ENCODE assay signal across 21 cellular contexts in genomic region chr15:72497402-72497801, GRCh38. TPM values are rescaled to one million over a fixed set of nuclear protein-coding genes. Genes with fewer than 3 reads are reported as not detected.
A peak's percentile ranks its signal among the peaks of the same experiment; 100 is the strongest.
DNase-seq lines count a peak whose midpoint lies in the region; ATAC-seq and TF ChIP-seq lines count a peak whose summit lies in the region.
"Had no signal": no experiment of that assay in that cellular context is flagged by ENCODE, and none has a peak within 500 bp of the region (broad histone marks: within the 10 kb centered on the region; RNA-seq: fewer than 3 reads in every experiment).

No MANE protein-coding gene starts in this region.

- BruUV-seq in Caco-2 (replicated peaks; lab: Mats Ljungman, UMichigan) = no TSS peak

- H3K79me2 ChIP-seq in GM23338 (replicated peaks; ENCODE audit: insufficient read depth) = peaks cover 100% of the 10 kb centered on the region

- H4K20me1 ChIP-seq in GM23338 (replicated peaks; ENCODE audit: insufficient read depth) = peaks cover 57% of the 10 kb centered on the region

- H3K4me3 ChIP-seq in GM23338 (no peak overlapping the region; the same call in 1 of the 2 replicates), Caco-2 (ENCODE audit: low read depth, low read length) (no peak overlapping the region)
- H3K4me3 ChIP-seq: BLaER1, GM12878 had no signal

- H3K27ac ChIP-seq in GM23338 (ENCODE audit: low read depth) = no peak overlapping the region
- H3K27ac ChIP-seq: BLaER1, HL-60, KMS-11 had no signal

- H3K4me1 ChIP-seq in GM23338 (ENCODE audit: insufficient read depth) (peaks cover 51% of the 10 kb centered on the region), Caco-2 (no peaks in the 10 kb centered on the region)

- TF ChIP-seq CTCF in GM23338 (conservative IDR thresholded peaks at IDR 0.05; ENCODE audit: low read depth in 2 of 2) = no peak
- no peak for TF ChIP-seq CTCF in glutamatergic neuron (IDR thresholded peaks at IDR 0.05; ENCODE audit: partially characterized antibody, unreplicated experiment)
- TF ChIP-seq CTCF in Caco-2 (IDR thresholded peaks at IDR 0.05; ENCODE audit: insufficient read depth in 1 of 2, low read depth in 1 of 2, low read length in 1 of 2, severe bottlenecking in 1 of 2, unreplicated experiment in 1 of 2) = no peak

- no peaks in the 10 kb centered on the region for H3K9me3 ChIP-seq in Caco-2
- H3K9me3 ChIP-seq: BLaER1 had no signal

- ATAC-seq in GM23338 = no peak
- no peak for ATAC-seq in activated T-helper 17 cell treated with anti-CD3 and anti-CD28 coated beads, Interleukin-2, amount 50 U/mL, for 72 hours (replicated peaks)
- no peak for ATAC-seq in GM21447 (IDR thresholded peaks at IDR 0.05; ENCODE audit: unreplicated experiment)
- ATAC-seq in GM21529 (IDR thresholded peaks at IDR 0.05; ENCODE audit: unreplicated experiment) = no peak
- ATAC-seq: GM12878 had no signal

- H3K27ac Mint-ChIP-seq in activated CD4-positive, alpha-beta memory T cell treated with anti-CD3 and anti-CD28 coated beads for 36 hours = peak overlapping the region; percentile 33
- no peak overlapping the region for H3K27ac Mint-ChIP-seq in activated CD4-positive, alpha-beta memory T cell treated with anti-CD3 and anti-CD28 coated beads, Interleukin-2, amount 10 ng/mL, durations not matched to agents 7 days and 5 days
- peak overlapping the region; percentile 36; the same call in 1 of the 2 replicates for H3K27ac Mint-ChIP-seq in GM23338
- peak overlapping the region; percentile 17 for H3K27ac Mint-ChIP-seq in activated T-helper 17 cell treated with anti-CD3 and anti-CD28 coated beads, Interleukin-2, amount 50 U/mL, for 72 hours
- no peak overlapping the region for H3K27ac Mint-ChIP-seq in glutamatergic neuron (ENCODE audit: unreplicated experiment)
- H3K27ac Mint-ChIP-seq in Caco-2 (ENCODE audit: unreplicated experiment) = no peak overlapping the region

- H3K27me3 ChIP-seq in GM23338 (ENCODE audit: insufficient read depth) (no peaks in the 10 kb centered on the region), Caco-2 (replicated peaks; ENCODE audit: control insufficient read depth, insufficient read depth, low read length) (no peaks in the 10 kb centered on the region)
- H3K27me3 ChIP-seq: BLaER1 had no signal

- H2AFZ ChIP-seq in GM23338 = no peak overlapping the region

- H3K36me3 Mint-ChIP-seq in activated CD4-positive, alpha-beta memory T cell treated with anti-CD3 and anti-CD28 coated beads for 36 hours = peaks cover 5% of the 10 kb centered on the region
- H3K36me3 Mint-ChIP-seq in activated CD4-positive, alpha-beta memory T cell treated with anti-CD3 and anti-CD28 coated beads, Interleukin-2, amount 10 ng/mL, durations not matched to agents 7 days and 5 days (ENCODE audit: low read depth) = peaks cover 3% of the 10 kb centered on the region
- H3K36me3 Mint-ChIP-seq in GM23338 (ENCODE audit: low read depth) = peaks cover 7% of the 10 kb centered on the region; the same call in 2 of the 3 replicates
- peaks cover 38% of the 10 kb centered on the region for H3K36me3 Mint-ChIP-seq in activated T-helper 17 cell treated with anti-CD3 and anti-CD28 coated beads, Interleukin-2, amount 50 U/mL, for 72 hours (ENCODE audit: low read depth)
- no peaks in the 10 kb centered on the region for H3K36me3 Mint-ChIP-seq in glutamatergic neuron (ENCODE audit: unreplicated experiment)
- no peaks in the 10 kb centered on the region for H3K36me3 Mint-ChIP-seq in Caco-2 (ENCODE audit: insufficient read depth, unreplicated experiment)

- H3K4me3 Mint-ChIP-seq in activated CD4-positive, alpha-beta memory T cell treated with anti-CD3 and anti-CD28 coated beads for 36 hours = no peak overlapping the region
- no peak overlapping the region for H3K4me3 Mint-ChIP-seq in activated CD4-positive, alpha-beta memory T cell treated with anti-CD3 and anti-CD28 coated beads, Interleukin-2, amount 10 ng/mL, durations not matched to agents 7 days and 5 days
- H3K4me3 Mint-ChIP-seq in GM23338 = no peak overlapping the region
- no peak overlapping the region for H3K4me3 Mint-ChIP-seq in activated T-helper 17 cell treated with anti-CD3 and anti-CD28 coated beads, Interleukin-2, amount 50 U/mL, for 72 hours
- H3K4me3 Mint-ChIP-seq in glutamatergic neuron (ENCODE audit: unreplicated experiment) = peak overlapping the region; percentile 35
- no peak overlapping the region for H3K4me3 Mint-ChIP-seq in Caco-2 (ENCODE audit: unreplicated experiment)
- H3K4me3 Mint-ChIP-seq: CD4-positive, CD25-positive, alpha-beta regulatory T cell; IgD-negative memory B cell had no signal

- CTCF ChIA-PET in activated CD4-positive, alpha-beta memory T cell treated with anti-CD3 and anti-CD28 coated beads for 36 hours (lab: Charles Lee) = no interaction called here
- CTCF ChIA-PET in activated CD4-positive, alpha-beta memory T cell treated with anti-CD3 and anti-CD28 coated beads, Interleukin-2, amount 10 ng/mL, durations not matched to agents 7 days and 5 days (lab: Charles Lee) = no interaction called here
- CTCF ChIA-PET in Caco-2 (lab: Charles Lee) = no interaction called here

- intact Hi-C loops in activated CD4-positive, alpha-beta memory T cell treated with anti-CD3 and anti-CD28 coated beads for 36 hours (cut with micrococcal nuclease) = no loop called here
- intact Hi-C loops in Caco-2 (cut with micrococcal nuclease; ENCODE audit: unreplicated experiment) = no loop called here

- POLR2A ChIA-PET in activated CD4-positive, alpha-beta memory T cell treated with anti-CD3 and anti-CD28 coated beads for 36 hours (lab: Charles Lee) = no interaction called here
- POLR2A ChIA-PET in activated CD4-positive, alpha-beta memory T cell treated with anti-CD3 and anti-CD28 coated beads, Interleukin-2, amount 10 ng/mL, durations not matched to agents 7 days and 5 days (lab: Charles Lee) = interaction anchor here (0.6 kb wide), 1 partner anchor 22 kb away, joined by 3 read pairs; no protein-coding TSS in a partner anchor
- POLR2A ChIA-PET in Caco-2 (lab: Charles Lee) = no interaction called here

- H3K9me3 Mint-ChIP-seq in activated CD4-positive, alpha-beta memory T cell treated with anti-CD3 and anti-CD28 coated beads for 36 hours = no peaks in the 10 kb centered on the region
- H3K9me3 Mint-ChIP-seq in activated CD4-positive, alpha-beta memory T cell treated with anti-CD3 and anti-CD28 coated beads, Interleukin-2, amount 10 ng/mL, durations not matched to agents 7 days and 5 days = no peaks in the 10 kb centered on the region
- H3K9me3 Mint-ChIP-seq in GM23338 = no peaks in the 10 kb centered on the region
- no peaks in the 10 kb centered on the region for H3K9me3 Mint-ChIP-seq in activated T-helper 17 cell treated with anti-CD3 and anti-CD28 coated beads, Interleukin-2, amount 50 U/mL, for 72 hours
- no peaks in the 10 kb centered on the region for H3K9me3 Mint-ChIP-seq in glutamatergic neuron (ENCODE audit: unreplicated experiment)
- H3K9me3 Mint-ChIP-seq in Caco-2 (ENCODE audit: unreplicated experiment) = no peaks in the 10 kb centered on the region
- H3K9me3 Mint-ChIP-seq: CD4-positive, CD25-positive, alpha-beta regulatory T cell; IgD-negative memory B cell had no signal

- peaks cover 55% of the 10 kb centered on the region for H3K4me1 Mint-ChIP-seq in activated CD4-positive, alpha-beta memory T cell treated with anti-CD3 and anti-CD28 coated beads for 36 hours (ENCODE audit: low read depth)
- H3K4me1 Mint-ChIP-seq in activated CD4-positive, alpha-beta memory T cell treated with anti-CD3 and anti-CD28 coated beads, Interleukin-2, amount 10 ng/mL, durations not matched to agents 7 days and 5 days = peaks cover 6% of the 10 kb centered on the region
- H3K4me1 Mint-ChIP-seq in GM23338 (peaks cover 37% of the 10 kb centered on the region), glutamatergic neuron (ENCODE audit: low read depth, unreplicated experiment) (peaks cover 29% of the 10 kb centered on the region), Caco-2 (ENCODE audit: low read depth, unreplicated experiment) (peaks cover 6% of the 10 kb centered on the region)
- H3K4me1 Mint-ChIP-seq in activated T-helper 17 cell treated with anti-CD3 and anti-CD28 coated beads, Interleukin-2, amount 50 U/mL, for 72 hours = peaks cover 33% of the 10 kb centered on the region

- peak overlapping the region; percentile 56 for H3K4me2 ChIP-seq in GM23338
- H3K4me2 ChIP-seq: BLaER1, KMS-11 had no signal

- no peaks in the 10 kb centered on the region for H3K9me2 ChIP-seq in GM23338 (ENCODE audit: insufficient read depth)

- H3K27me3 Mint-ChIP-seq in activated CD4-positive, alpha-beta memory T cell treated with anti-CD3 and anti-CD28 coated beads for 36 hours = no peaks in the 10 kb centered on the region
- H3K27me3 Mint-ChIP-seq in activated CD4-positive, alpha-beta memory T cell treated with anti-CD3 and anti-CD28 coated beads, Interleukin-2, amount 10 ng/mL, durations not matched to agents 7 days and 5 days = no peaks in the 10 kb centered on the region
- H3K27me3 Mint-ChIP-seq in GM23338 (ENCODE audit: insufficient read depth, low read depth, poor library complexity) (no peaks in the 10 kb centered on the region), glutamatergic neuron (ENCODE audit: unreplicated experiment) (no peaks in the 10 kb centered on the region), Caco-2 (ENCODE audit: insufficient read depth, unreplicated experiment) (no peaks in the 10 kb centered on the region)
- H3K27me3 Mint-ChIP-seq in activated T-helper 17 cell treated with anti-CD3 and anti-CD28 coated beads, Interleukin-2, amount 50 U/mL, for 72 hours = no peaks in the 10 kb centered on the region
- H3K27me3 Mint-ChIP-seq: CD4-positive, CD25-positive, alpha-beta regulatory T cell; IgD-negative memory B cell had no signal

- H3F3A ChIP-seq in GM23338 (replicated peaks; ENCODE audit: low read depth) = no peaks in the 10 kb centered on the region

- DNase-seq in activated CD4-positive, alpha-beta memory T cell treated with anti-CD3 and anti-CD28 coated beads for 36 hours = no peak
- DNase-seq in activated CD4-positive, alpha-beta memory T cell treated with anti-CD3 and anti-CD28 coated beads, Interleukin-2, amount 10 ng/mL, durations not matched to agents 7 days and 5 days = no peak
- DNase-seq in GM23338 (ENCODE audit: low spot score) (no peak), glutamatergic neuron (no peak), Caco-2 (no peak)
- DNase-seq: CD4-positive, CD25-positive, alpha-beta regulatory T cell; DMS53; GDM1; MM.1S; NCI-H1694; NCI-H2029 treated with DMSO at 0.1 percent for 48 hours; NCI-H226; NCI-H510A had no signal

- H3K36me3 ChIP-seq in GM23338 (ENCODE audit: insufficient read depth) = no peaks in the 10 kb centered on the region
- no peaks in the 10 kb centered on the region for H3K36me3 ChIP-seq in Caco-2 (ENCODE audit: control insufficient read depth, insufficient read depth, low read length)

TF ChIP-seq in GM23338, 12 proteins besides CTCF, POLR2A, EP300 and RAD21 (continues in another document):
- TF ChIP-seq STAT1 (IDR thresholded peaks at IDR 0.05; ENCODE audit: unreplicated experiment) = no peak

RNA-seq across cellular contexts. Expression of gene ARIH1, which starts 23.3 kb away (rescaled TPM):
- 100 to 1,000 TPM; 169 to 187 TPM for total RNA-seq in activated CD4-positive, alpha-beta memory T cell treated with anti-CD3 and anti-CD28 coated beads for 36 hours
- 100 to 1,000 TPM; 133 to 138 TPM for total RNA-seq in activated CD4-positive, alpha-beta memory T cell treated with anti-CD3 and anti-CD28 coated beads, Interleukin-2, amount 10 ng/mL, durations not matched to agents 7 days and 5 days
- 48.6 and 55.3 TPM in 2 replicates for total RNA-seq in GM23338 (2014; rRNA removed; shearing (Covaris generic))
- 19.0 and 30.5 TPM in 2 replicates for polyA plus RNA-seq in GM23338 (2016; fragmentation: Nextera tagmentation; extraction: Ambion mirVana)
- 100 to 1,000 TPM; 140 TPM for total RNA-seq in activated T-helper 17 cell treated with anti-CD3 and anti-CD28 coated beads, Interleukin-2, amount 50 U/mL, for 72 hours
- total RNA-seq in glutamatergic neuron (ENCODE audit: unreplicated experiment) (291 TPM), Caco-2 (2022) (116 and 126 TPM in 2 replicates)

Comparison
In these comparisons a context has a peak if more than half of its experiments do, and no peak if none do; other contexts are left out.
1. H3K27ac Mint-ChIP-seq: peak in activated CD4-positive, alpha-beta memory T cell treated with anti-CD3 and anti-CD28 coated beads for 36 hours (single experiment), GM23338 (single experiment) and activated T-helper 17 cell treated with anti-CD3 and anti-CD28 coated beads, Interleukin-2, amount 50 U/mL, for 72 hours (single experiment); none in activated CD4-positive, alpha-beta memory T cell treated with anti-CD3 and anti-CD28 coated beads, Interleukin-2, amount 10 ng/mL, durations not matched to agents 7 days and 5 days (single experiment), glutamatergic neuron (single experiment) and Caco-2 (single experiment).